18 cellular contexts compared by ENCODE assay signal in genomic region chr7:116505823-116506222, GRCh38. TPM values are rescaled to one million over a fixed set of nuclear protein-coding genes. Genes with fewer than 3 reads are reported as not detected.
"Had no signal": no experiment of that assay in that cellular context is flagged by ENCODE, and none has a peak within 500 bp of the region (broad histone marks: within the 10 kb centered on the region; RNA-seq: fewer than 3 reads in every experiment).

No MANE protein-coding gene starts in this region.

- H3K4me3 ChIP-seq: dorsolateral prefrontal cortex, mucosa of descending colon, ovary, tibial artery, vagina had no signal

- DNase-seq: activated CD4-positive, alpha-beta T cell treated with anti-CD3 and anti-CD28 coated beads for 1 hour; activated CD4-positive, alpha-beta T cell treated with anti-CD3 and anti-CD28 coated beads, Interleukin-2, amount 50 U/mL, for 4 hours; activated naive CD4-positive, alpha-beta T cell treated with anti-CD3 and anti-CD28 coated beads for 36 hours; activated T-cell treated with anti-CD3 and anti-CD28 coated beads for 4 hours; dorsolateral prefrontal cortex; endodermal cell; head of caudate nucleus; left colon; mucosa of descending colon; naive thymus-derived CD4-positive, alpha-beta T cell; ovary; tibial artery had no signal

- H3K36me3 ChIP-seq: ovary had no signal

- H3K27ac ChIP-seq: dorsolateral prefrontal cortex, ovary, vagina, VCaP had no signal

- ATAC-seq: activated T-helper 17 cell treated with anti-CD3 and anti-CD28 coated beads, Interleukin-2, amount 50 U/mL, for 72 hours; left colon; mucosa of descending colon; naive thymus-derived CD4-positive, alpha-beta T cell; stimulated activated memory B cell treated with anti-CD40 and anti-IgM and Interleukin-4, amounts not matched to agents 10 μg/mL and 1 μg/mL and 100 μg/mL, for 72 hours had no signal

- H3K9me3 ChIP-seq: ascending aorta, mucosa of descending colon, ovary, tibial artery, vagina had no signal

- H3K27me3 ChIP-seq: ascending aorta, ovary, tibial artery, vagina had no signal

RNA-seq across cellular contexts. Expression of gene CAV2, which starts 6.3 kb away (rescaled TPM):
- total RNA-seq: activated naive CD4-positive, alpha-beta T cell treated with anti-CD3 and anti-CD28 coated beads for 36 hours; T-helper 1 cell treated with Interleukin-12 subunit alpha and Interleukin-12 subunit beta and Interleukin-4 antibody, amounts not matched to agents 30 ng/mL and 1 ng/mL, for 36 hours had no signal
